ENCODE assay signal across 20 cellular contexts in genomic region chr22:45518580-45518991, GRCh38. TPM values are rescaled to one million over a fixed set of nuclear protein-coding genes. Genes with fewer than 3 reads are reported as not detected.
A peak's percentile ranks its signal among the peaks of the same experiment; 100 is the strongest.
DNase-seq lines count a peak whose midpoint lies in the region; ATAC-seq and TF ChIP-seq lines count a peak whose summit lies in the region.
"Had no signal": no experiment of that assay in that cellular context is flagged by ENCODE, and none has a peak within 500 bp of the region (broad histone marks: within the 10 kb centered on the region; RNA-seq: fewer than 3 reads in every experiment).

No MANE protein-coding gene starts in this region.

- no peak overlapping the region for H3K4ac ChIP-seq in mesenchymal stem cell (ENCODE audit: low read depth in 1 of 2, low read length in 2 of 2)

- no peak for TF ChIP-seq POLR2A in breast epithelium (IDR thresholded peaks at IDR 0.05)
- TF ChIP-seq POLR2A in vagina (IDR thresholded peaks at IDR 0.05) = no peak
- TF ChIP-seq POLR2A in stomach (IDR thresholded peaks at IDR 0.05) = no peak

- H3K23ac ChIP-seq in mesenchymal stem cell (ENCODE audit: low read length in 2 of 2) = no peak overlapping the region

- no peak overlapping the region for H2AFZ ChIP-seq in mesenchymal stem cell (ENCODE audit: low read depth, low read length)

- H3K9ac ChIP-seq in mesenchymal stem cell (ENCODE audit: low read length) = no peak overlapping the region

- TF ChIP-seq EP300 in stomach (IDR thresholded peaks at IDR 0.05) = no peak

- peak overlapping the region in 1 of 2 experiments; percentile 18 for H3K14ac ChIP-seq in mesenchymal stem cell (ENCODE audit: low read length in 2 of 2)

- H2BK120ac ChIP-seq in mesenchymal stem cell (ENCODE audit: low read depth, low read length) = no peak overlapping the region

- H3K27me3 ChIP-seq in left ventricle myocardium inferior (ENCODE audit: low read depth) (no peaks in the 10 kb centered on the region), breast epithelium (no peaks in the 10 kb centered on the region), mesenchymal stem cell (ENCODE audit: control insufficient read depth in 1 of 2, insufficient read depth in 1 of 2, low read length in 2 of 2) (no peaks in the 10 kb centered on the region), vagina (no peaks in the 10 kb centered on the region), stomach (peaks cover 0 to 17% (median 13%) of the 10 kb centered on the region in 3 donors)
- H3K27me3 ChIP-seq: brain microvascular endothelial cell, neutrophil had no signal

- peak overlapping the region in 1 of 2 experiments; percentile 1 for H3K18ac ChIP-seq in mesenchymal stem cell (ENCODE audit: low read depth in 1 of 2, low read length in 2 of 2)

- no peak overlapping the region for H2BK5ac ChIP-seq in mesenchymal stem cell (ENCODE audit: low read depth, low read length, poor library complexity, severe bottlenecking)

- DNase-seq in Right ventricle myocardium inferior (ENCODE audit: missing footprints) (no peak), left ventricle myocardium inferior (no peak), breast epithelium (ENCODE audit: low spot score in 2 of 2) (peak in 1 of 2 donors; percentile 89), mesenchymal stem cell (no peak), vagina (ENCODE audit: extremely low spot score in 2 of 2) (no peak), ACHN (no peak), stomach (no peak)
- DNase-seq: brain microvascular endothelial cell; CD4-positive, alpha-beta T cell; effector CD4-positive, alpha-beta T cell; EL; NCI-H146; NCI-H446 treated with DMSO at 0.1 percent for 48 hours had no signal

- H4K91ac ChIP-seq in mesenchymal stem cell (ENCODE audit: low read length) = peak overlapping the region; percentile 27

- H3K79me1 ChIP-seq in mesenchymal stem cell (replicated peaks; ENCODE audit: low read length, poor library complexity, severe bottlenecking) = peaks cover 24% of the 10 kb centered on the region

- H3K27ac ChIP-seq in left ventricle myocardium inferior (replicated peaks) = no peak overlapping the region
- H3K27ac ChIP-seq in breast epithelium = peak overlapping the region; percentile 23 to 52
- peak overlapping the region; percentile 70 for H3K27ac ChIP-seq in mesenchymal stem cell (ENCODE audit: low read length, poor library complexity, severe bottlenecking)
- H3K27ac ChIP-seq in vagina = peak overlapping the region; percentile 92
- peak overlapping the region in 2 of 5 donors; percentile 25 to 59 for H3K27ac ChIP-seq in stomach
- H3K27ac ChIP-seq: 22Rv1, brain microvascular endothelial cell, neutrophil, skin epidermis had no signal

- H2BK15ac ChIP-seq in mesenchymal stem cell (ENCODE audit: low read depth, poor library complexity, severe bottlenecking) = peak overlapping the region; percentile 1

- ATAC-seq in Right ventricle myocardium inferior = peak; percentile 65
- ATAC-seq in HG02852 (IDR thresholded peaks at IDR 0.05; ENCODE audit: unreplicated experiment) = no peak
- ATAC-seq: HCT116; stimulated activated memory B cell treated with anti-CD40 and anti-IgM and Interleukin-4, amounts not matched to agents 10 μg/mL and 1 μg/mL and 100 μg/mL, for 72 hours had no signal

- in situ Hi-C loops in ACHN (cut with HindIII; ENCODE audit: low pct_ligation_motif_present, low pct_unique_long_range_greater_than_20kb, low sequenced_read_pairs) = no loop called here

- H3K4me3 ChIP-seq in left ventricle myocardium inferior (no peak overlapping the region), breast epithelium (no peak overlapping the region), mesenchymal stem cell (ENCODE audit: insufficient read depth in 1 of 2, low read depth in 1 of 2, low read length in 2 of 2) (peak overlapping the region in 1 of 2 experiments; percentile 24), vagina (no peak overlapping the region), stomach (no peak overlapping the region)
- H3K4me3 ChIP-seq: skin epidermis had no signal

- H3K4me1 ChIP-seq in left ventricle myocardium inferior = peaks cover 44% of the 10 kb centered on the region
- peaks cover 3 to 4% of the 10 kb centered on the region in 2 donors for H3K4me1 ChIP-seq in breast epithelium
- H3K4me1 ChIP-seq in mesenchymal stem cell (ENCODE audit: control insufficient read depth, insufficient read depth, low read depth, low read length) = peaks cover 54% of the 10 kb centered on the region
- peaks cover 72% of the 10 kb centered on the region for H3K4me1 ChIP-seq in vagina
- H3K4me1 ChIP-seq in stomach = peaks cover 13 to 30% (median 24%) of the 10 kb centered on the region in 4 donors

- H3K9me3 ChIP-seq in left ventricle myocardium inferior (replicated peaks) (no peaks in the 10 kb centered on the region), breast epithelium (no peaks in the 10 kb centered on the region), mesenchymal stem cell (ENCODE audit: control insufficient read depth, low read length) (no peaks in the 10 kb centered on the region), vagina (no peaks in the 10 kb centered on the region), stomach (no peaks in the 10 kb centered on the region)
- H3K9me3 ChIP-seq: neutrophil had no signal

- H3K4me2 ChIP-seq in mesenchymal stem cell (ENCODE audit: low read length, poor library complexity, severe bottlenecking) = peak overlapping the region; percentile 33

- no peak overlapping the region for H2BK12ac ChIP-seq in mesenchymal stem cell (ENCODE audit: low read length in 2 of 2)

- H3K36me3 ChIP-seq in left ventricle myocardium inferior (no peaks in the 10 kb centered on the region), breast epithelium (no peaks in the 10 kb centered on the region), mesenchymal stem cell (ENCODE audit: control insufficient read depth in 1 of 2, insufficient read depth in 2 of 2, low read depth in 1 of 2, low read length in 2 of 2) (peaks cover 44 to 64% of the 10 kb centered on the region in 2 experiments), vagina (peaks cover 0 to 27% of the 10 kb centered on the region in 2 donors), stomach (peaks cover 0 to 12% (median 5%) of the 10 kb centered on the region in 4 donors)
- H3K36me3 ChIP-seq: brain microvascular endothelial cell, neutrophil had no signal

- TF ChIP-seq CTCF in left ventricle myocardium inferior (IDR thresholded peaks at IDR 0.05; ENCODE audit: borderline replicate concordance) (no peak), breast epithelium (IDR thresholded peaks at IDR 0.05) (no peak), vagina (IDR thresholded peaks at IDR 0.05) (no peak), stomach (IDR thresholded peaks at IDR 0.05) (no peak)

- intact Hi-C loops in Right ventricle myocardium inferior (cut with DNase I) (no loop called here), left ventricle myocardium inferior (cut with micrococcal nuclease) (no loop called here), breast epithelium (cut with DNase I; ENCODE audit: low total_unique reads) (no loop called here), vagina (cut with DNase I) (no loop called here), stomach (cut with DNase I; ENCODE audit: low total_unique reads) (no loop called here)

- peak overlapping the region; percentile 42 for H2AK5ac ChIP-seq in mesenchymal stem cell (ENCODE audit: low read length, severe bottlenecking)

- WGBS in mesenchymal stem cell = 90% methylated on average over 17 of the region's 17 CpGs
- 78 to 86% (median 81%) methylated on average over 16 to 17 of the region's 17 CpGs for WGBS in stomach, 5 donors

- H4K8ac ChIP-seq in mesenchymal stem cell (ENCODE audit: low read length) = no peak overlapping the region

RNA-seq across cellular contexts. Expression of gene FBLN1, which starts 15.9 kb away (rescaled TPM):
- total RNA-seq in Right ventricle myocardium inferior (113 TPM), left ventricle myocardium inferior (82.8 TPM), breast epithelium (100 to 1,000 TPM; 115 to 293 (median 267) TPM), vagina (1,019 TPM), stomach (100 to 1,000 TPM in 4 of 5 donors, 10 to 100 TPM in 1; 38.8 to 416 (median 210) TPM)
- polyA plus RNA-seq in mesenchymal stem cell (2013, experiment 1 of 2) = 190 TPM
- polyA plus RNA-seq in mesenchymal stem cell (2013, experiment 2 of 2) = 191 TPM
- polyA plus RNA-seq in stomach = 10 to 100 TPM; 43.4 to 97.3 (median 95.6) TPM
- total RNA-seq: CD4-positive, alpha-beta T cell; OCI-LY7 had no signal
